Comparison of ENCODE assay signal across 14 cellular contexts in the genomic region with DNA sequence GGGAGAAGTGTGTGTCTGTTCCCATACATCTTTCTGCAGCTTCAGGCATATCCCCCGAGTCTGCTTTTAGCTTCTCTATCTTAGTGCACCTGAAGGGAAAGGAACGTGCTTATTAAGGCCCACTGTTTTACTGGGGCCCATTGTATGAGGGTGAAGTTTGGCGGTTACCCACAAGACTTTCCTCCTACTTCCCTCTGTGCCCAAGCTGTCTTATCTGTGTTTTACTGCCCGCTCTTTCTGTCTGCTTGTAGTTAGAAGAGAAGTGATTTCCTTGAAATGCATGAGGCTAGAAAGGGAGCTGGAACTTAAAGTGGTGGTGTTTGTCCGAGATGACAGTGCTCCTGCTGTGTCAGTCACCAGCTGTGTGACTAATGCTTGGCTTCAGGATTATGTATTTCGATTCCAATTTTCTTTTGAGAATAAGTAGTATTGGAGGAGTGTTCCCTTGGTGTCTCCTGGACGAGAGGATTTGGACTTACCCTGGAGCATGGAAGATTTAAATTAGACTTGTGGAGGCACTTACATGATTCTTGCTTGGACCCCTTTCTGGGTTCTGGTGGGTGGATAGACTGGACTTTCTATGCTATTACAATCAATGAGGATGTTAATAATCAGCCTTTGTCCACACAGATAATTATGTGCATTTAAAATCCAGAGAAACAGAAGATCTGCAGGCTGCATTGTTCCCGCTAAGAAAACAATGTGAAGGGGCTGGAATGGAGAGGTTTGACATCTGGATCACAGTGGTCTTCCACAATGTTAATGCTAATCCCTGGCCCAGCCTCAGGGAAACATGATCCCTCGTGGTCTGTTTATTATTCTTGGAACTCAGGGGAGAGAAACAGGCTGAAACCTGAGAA. TPM values are rescaled to one million over a fixed set of nuclear protein-coding genes. Genes with fewer than 3 reads are reported as not detected.
DNase-seq lines count a peak whose midpoint lies in the region; ATAC-seq and TF ChIP-seq lines count a peak whose summit lies in the region.
"Had no signal": no experiment of that assay in that cellular context is flagged by ENCODE, and none has a peak within 500 bp of the region (broad histone marks: within the 10 kb centered on the region; RNA-seq: fewer than 3 reads in every experiment).

No MANE protein-coding gene starts in this region.

- H3K9me3 ChIP-seq in fibroblast of lung (ENCODE audit: control insufficient read depth, insufficient read depth, low read depth, low read length) = no peaks in the 10 kb centered on the region

- H3K27me3 ChIP-seq in fibroblast of lung (ENCODE audit: control insufficient read depth, insufficient read depth, low read length) = peaks cover 26% of the 10 kb centered on the region

- H2AFZ ChIP-seq in fibroblast of lung (ENCODE audit: low read length) = no peak overlapping the region

- CTCF ChIA-PET in activated CD4-positive, alpha-beta T cell treated with anti-CD3 and anti-CD28 coated beads, Interleukin-2, amount 10 ng/mL, durations not matched to agents 7 days and 5 days (lab: Charles Lee) = interaction anchor here (2.4 kb wide), 1 partner anchor 25 kb away, joined by 12 read pairs; no protein-coding TSS in a partner anchor

- H3K27me3 Mint-ChIP-seq in activated CD4-positive, alpha-beta T cell treated with anti-CD3 and anti-CD28 coated beads, Interleukin-2, amount 10 ng/mL, durations not matched to agents 7 days and 5 days = peaks cover 70% of the 10 kb centered on the region

- no peak for TF ChIP-seq CTCF in fibroblast of lung (conservative IDR thresholded peaks at IDR 0.05 in 1 of 2, IDR thresholded peaks at IDR 0.05 in 1 of 2; ENCODE audit: low read depth in 1 of 2, low read length in 2 of 2)

- H3K4me3 Mint-ChIP-seq in activated CD4-positive, alpha-beta T cell treated with anti-CD3 and anti-CD28 coated beads, Interleukin-2, amount 10 ng/mL, durations not matched to agents 7 days and 5 days = no peak overlapping the region
- H3K4me3 Mint-ChIP-seq: central memory CD8-positive, alpha-beta T cell; neural crest cell had no signal

- peaks cover 3% of the 10 kb centered on the region for H3K36me3 Mint-ChIP-seq in activated CD4-positive, alpha-beta T cell treated with anti-CD3 and anti-CD28 coated beads, Interleukin-2, amount 10 ng/mL, durations not matched to agents 7 days and 5 days (ENCODE audit: low read depth)

- peak overlapping the region; percentile 63 for H3K27ac Mint-ChIP-seq in activated CD4-positive, alpha-beta T cell treated with anti-CD3 and anti-CD28 coated beads, Interleukin-2, amount 10 ng/mL, durations not matched to agents 7 days and 5 days

- no peaks in the 10 kb centered on the region for H3K4me1 ChIP-seq in fibroblast of lung (ENCODE audit: control insufficient read depth, extremely low read depth, insufficient read depth, low read length)
- H3K4me1 ChIP-seq: foreskin keratinocyte had no signal

- no peak for DNase-seq in activated CD4-positive, alpha-beta T cell treated with anti-CD3 and anti-CD28 coated beads, Interleukin-2, amount 10 ng/mL, durations not matched to agents 7 days and 5 days
- DNase-seq in activated CD4-positive, alpha-beta T cell treated with anti-CD3 and anti-CD28 coated beads for 4 hours = no peak
- DNase-seq in NOMO-1 treated with dmso at 0.1 percent for 144 hours (lab: John Stamatoyannopoulos, UW; ENCODE audit: unreplicated experiment) = peak; percentile 32
- peak; percentile 76 to 78 for DNase-seq in fibroblast of lung (ENCODE audit: low read depth in 2 of 2)
- no peak for DNase-seq in glomerular visceral epithelial cell (ENCODE audit: extremely low spot score)
- DNase-seq: foreskin keratinocyte; kidney glomerular epithelial cell; NCI-H774; stimulated activated naive CD8-positive, alpha-beta T cell treated with anti-CD3 and anti-CD28 coated beads, Interleukin-15, Interleukin-2, amounts not matched to agents 100 U/mL and 50 U/mL, for 24 hours had no signal

- no peaks in the 10 kb centered on the region for H3K36me3 ChIP-seq in fibroblast of lung (ENCODE audit: control insufficient read depth, insufficient read depth, low read length)

- no peaks in the 10 kb centered on the region for H4K20me1 ChIP-seq in fibroblast of lung (ENCODE audit: control insufficient read depth, extremely low read depth, insufficient read depth, low read length)

- H3K79me2 ChIP-seq in fibroblast of lung (ENCODE audit: control insufficient read depth, insufficient read depth, low read length) = no peaks in the 10 kb centered on the region

- ATAC-seq in HG03565 (IDR thresholded peaks at IDR 0.05; ENCODE audit: unreplicated experiment) (no peak), GM19351 (IDR thresholded peaks at IDR 0.05; ENCODE audit: unreplicated experiment) (no peak)
- ATAC-seq: foreskin keratinocyte; stimulated activated naive CD8-positive, alpha-beta T cell treated with anti-CD3 and anti-CD28 coated beads, Interleukin-15, Interleukin-2, amounts not matched to agents 100 U/mL and 50 U/mL, for 24 hours had no signal

- POLR2A ChIA-PET in activated CD4-positive, alpha-beta T cell treated with anti-CD3 and anti-CD28 coated beads, Interleukin-2, amount 10 ng/mL, durations not matched to agents 7 days and 5 days (lab: Charles Lee) = no interaction called here

- H3K27ac ChIP-seq in fibroblast of lung (ENCODE audit: insufficient read depth, low read length) (no peak overlapping the region), temporal lobe (ENCODE audit: low read depth, low read length) (peak overlapping the region; percentile 48)
- H3K27ac ChIP-seq: foreskin keratinocyte had no signal

- no peak overlapping the region for H3K9ac ChIP-seq in fibroblast of lung (ENCODE audit: insufficient read depth, low read length)

- peaks cover 2% of the 10 kb centered on the region for H3K9me3 Mint-ChIP-seq in activated CD4-positive, alpha-beta T cell treated with anti-CD3 and anti-CD28 coated beads, Interleukin-2, amount 10 ng/mL, durations not matched to agents 7 days and 5 days
- H3K9me3 Mint-ChIP-seq: central memory CD8-positive, alpha-beta T cell had no signal

- H3K4me3 ChIP-seq in fibroblast of lung (replicated peaks in 1 of 4; ENCODE audit: control extremely low read depth in 1 of 4, insufficient read depth in 1 of 4, low read depth in 3 of 4, low read length in 4 of 4) = no peak overlapping the region

- peaks cover 30% of the 10 kb centered on the region for H3K4me1 Mint-ChIP-seq in activated CD4-positive, alpha-beta T cell treated with anti-CD3 and anti-CD28 coated beads, Interleukin-2, amount 10 ng/mL, durations not matched to agents 7 days and 5 days
- H3K4me1 Mint-ChIP-seq: central memory CD8-positive, alpha-beta T cell had no signal

- H3K4me2 ChIP-seq in fibroblast of lung (ENCODE audit: extremely low read depth, insufficient read depth, low read length) = no peak overlapping the region

RNA-seq across cellular contexts. Expression of a gene that starts 13.9 kb away (rescaled TPM):
- total RNA-seq in activated CD4-positive, alpha-beta T cell treated with anti-CD3 and anti-CD28 coated beads, Interleukin-2, amount 10 ng/mL, durations not matched to agents 7 days and 5 days = not detected
- total RNA-seq in fibroblast of lung (0.17 TPM in 1 of 2 replicates, not detected in the other), temporal lobe (under 0.01 TPM)
- polyA plus RNA-seq in fibroblast of lung = 0.02 TPM in 1 of 2 replicates, not detected in the other
- polyA plus RNA-seq in fibroblast of lung (2012) = not detected in 2 replicates
- not detected in 2 replicates for polyA minus RNA-seq in fibroblast of lung (ENCODE audit: low replicate concordance)
- total RNA-seq: neural crest cell had no signal

RNA-seq across cellular contexts. Expression of a gene that starts 27.5 kb away (rescaled TPM):
- total RNA-seq in activated CD4-positive, alpha-beta T cell treated with anti-CD3 and anti-CD28 coated beads, Interleukin-2, amount 10 ng/mL, durations not matched to agents 7 days and 5 days = 1 to 10 TPM; 2.2 to 2.5 TPM
- total RNA-seq in fibroblast of lung = 3.1 and 3.5 TPM in 2 replicates
- polyA plus RNA-seq in fibroblast of lung = 3.1 and 8.6 TPM in 2 replicates
- 2.6 and 11.8 TPM in 2 replicates for polyA plus RNA-seq in fibroblast of lung (2012)
- polyA minus RNA-seq in fibroblast of lung (ENCODE audit: low replicate concordance) = 25.5 and 29.2 TPM in 2 replicates
- total RNA-seq in temporal lobe = not detected
- total RNA-seq: neural crest cell had no signal

RNA-seq across cellular contexts. Expression of a gene that starts 30.8 kb away (rescaled TPM):
- not detected for total RNA-seq in activated CD4-positive, alpha-beta T cell treated with anti-CD3 and anti-CD28 coated beads, Interleukin-2, amount 10 ng/mL, durations not matched to agents 7 days and 5 days
- total RNA-seq in fibroblast of lung (not detected in 2 replicates), temporal lobe (not detected)
- polyA plus RNA-seq in fibroblast of lung = not detected in 2 replicates
- polyA plus RNA-seq in fibroblast of lung (2012) = not detected in 2 replicates
- not detected in 2 replicates for polyA minus RNA-seq in fibroblast of lung (ENCODE audit: low replicate concordance)
- total RNA-seq: foreskin keratinocyte, neural crest cell had no signal

Comparison
In these comparisons a context has a peak if more than half of its experiments do, and no peak if none do; other contexts are left out.
1. DNase-seq: peak in NOMO-1 treated with dmso at 0.1 percent for 144 hours (single experiment) and fibroblast of lung (2 of 2); none in activated CD4-positive, alpha-beta T cell treated with anti-CD3 and anti-CD28 coated beads, Interleukin-2, amount 10 ng/mL, durations not matched to agents 7 days and 5 days (single experiment), activated CD4-positive, alpha-beta T cell treated with anti-CD3 and anti-CD28 coated beads for 4 hours (0 of 2) and glomerular visceral epithelial cell (single experiment).